ENCODE assay signal across 13 cellular contexts in genomic region chr5:169003721-169004481, GRCh38.
DNase-seq lines count a peak whose midpoint lies in the region; ATAC-seq and TF ChIP-seq lines count a peak whose summit lies in the region.
"Had no signal": no experiment of that assay in that cellular context is flagged by ENCODE, and none has a peak within 500 bp of the region (broad histone marks: within the 10 kb centered on the region; RNA-seq: fewer than 3 reads in every experiment).

No MANE protein-coding gene starts in this region.

- H3K27ac ChIP-seq in breast epithelium (peak overlapping the region; percentile 42 to 83), mammary epithelial cell (ENCODE audit: insufficient read depth, low read depth, low read length) (no peak overlapping the region), aorta (ENCODE audit: low read depth in 1 of 2, low read length in 2 of 2) (no peak overlapping the region), colonic mucosa (no peak overlapping the region)
- H3K27ac ChIP-seq: epithelial cell of prostate had no signal

- dilution Hi-C loops in mammary epithelial cell (cut with HindIII; ENCODE audit: low sequenced_read_pairs), result no loop called here

- H3K27me3 Mint-ChIP-seq in mesothelial cell of epicardium (ENCODE audit: low read depth), result no peaks in the 10 kb centered on the region

- TF ChIP-seq CTCF in breast epithelium (IDR thresholded peaks at IDR 0.05), result peak in 1 of 3 donors; percentile 22
- TF ChIP-seq CTCF in mammary epithelial cell (conservative IDR thresholded peaks at IDR 0.05 in 1 of 2, IDR thresholded peaks at IDR 0.05 in 1 of 2; ENCODE audit: extremely low read depth in 1 of 2, insufficient read depth in 1 of 2, low read depth in 1 of 2, low read length in 2 of 2), result peak in 1 of 2 donors; percentile 20
- TF ChIP-seq CTCF in epithelial cell of esophagus (IDR thresholded peaks at IDR 0.05; ENCODE audit: insufficient read depth, low read depth, low read length, missing control alignments), result peak; percentile 16
- TF ChIP-seq CTCF in mesothelial cell of epicardium (IDR thresholded peaks at IDR 0.05; ENCODE audit: unreplicated experiment), result no peak
- no peak for TF ChIP-seq CTCF in colonic mucosa (IDR thresholded peaks at IDR 0.05)

- H3K9ac ChIP-seq in mammary epithelial cell (ENCODE audit: insufficient read depth, low read length) (no peak overlapping the region), colonic mucosa (ENCODE audit: low read depth in 2 of 2, low read length in 2 of 2) (no peak overlapping the region)

- no peaks in the 10 kb centered on the region for H3K36me3 ChIP-seq in breast epithelium
- no peaks in the 10 kb centered on the region for H3K36me3 ChIP-seq in mammary epithelial cell (ENCODE audit: insufficient read depth, low read length)
- no peaks in the 10 kb centered on the region for H3K36me3 ChIP-seq in aorta (ENCODE audit: control insufficient read depth in 1 of 2, insufficient read depth in 2 of 2, low read length in 1 of 2)
- H3K36me3 ChIP-seq in colonic mucosa, result no peaks in the 10 kb centered on the region

- H3K9me3 ChIP-seq in breast epithelium (no peaks in the 10 kb centered on the region), mammary epithelial cell (replicated peaks; ENCODE audit: insufficient read depth, low read length) (no peaks in the 10 kb centered on the region), aorta (ENCODE audit: control insufficient read depth, low read length) (no peaks in the 10 kb centered on the region), colonic mucosa (no peaks in the 10 kb centered on the region)
- H3K9me3 ChIP-seq: A549 had no signal

- DNase-seq in breast epithelium (ENCODE audit: low spot score in 2 of 2), result no peak
- DNase-seq in mammary epithelial cell, result no peak
- no peak for DNase-seq in epithelial cell of esophagus (ENCODE audit: low read depth)
- no peak for DNase-seq in mesothelial cell of epicardium (ENCODE audit: low spot score in 2 of 2, unreplicated experiment in 2 of 2)
- DNase-seq in aorta, result no peak
- DNase-seq in colonic mucosa, result no peak
- DNase-seq: activated effector memory CD4-positive, alpha-beta T cell treated with anti-CD3 and anti-CD28 coated beads, Interleukin-2, amount 50 U/mL, for 16 hours; NCI-H1048 had no signal

- ATAC-seq in aorta (ENCODE audit: low FRiP score) (peak; percentile 35), HG02610 (IDR thresholded peaks at IDR 0.05; ENCODE audit: unreplicated experiment) (no peak), HG02798 (IDR thresholded peaks at IDR 0.05; ENCODE audit: poor library complexity, unreplicated experiment) (no peak)
- ATAC-seq: Panc1 had no signal

- H3K9me3 Mint-ChIP-seq in mesothelial cell of epicardium, result no peaks in the 10 kb centered on the region

- intact Hi-C loops in breast epithelium (cut with DNase I; ENCODE audit: low total_unique reads) (no loop called here), mammary epithelial cell (cut with micrococcal nuclease) (no loop called here), aorta (cut with DNase I) (loop anchor here (5.0 to 10.0 kb wide), 3 partner anchors 48 to 298 kb away; partner anchors contain the start of gene SLIT3 (in 1 of the 2)), colonic mucosa (cut with DNase I) (no loop called here)

- H3K27ac Mint-ChIP-seq in mesothelial cell of epicardium, result peak overlapping the region; percentile 93

- no peaks in the 10 kb centered on the region for H3K27me3 ChIP-seq in breast epithelium
- H3K27me3 ChIP-seq in mammary epithelial cell (ENCODE audit: insufficient read depth, low read length), result no peaks in the 10 kb centered on the region
- H3K27me3 ChIP-seq in aorta (ENCODE audit: control insufficient read depth in 1 of 2, insufficient read depth in 2 of 2, low read length in 1 of 2), result no peaks in the 10 kb centered on the region
- H3K27me3 ChIP-seq in colonic mucosa, result no peaks in the 10 kb centered on the region

- no peak overlapping the region for H3K4me2 ChIP-seq in mammary epithelial cell (ENCODE audit: insufficient read depth, low read depth, low read length)
- H3K4me2 ChIP-seq: A549 had no signal

- H3K4me3 Mint-ChIP-seq in mesothelial cell of epicardium, result no peak overlapping the region

- H3K36me3 Mint-ChIP-seq in mesothelial cell of epicardium, result no peaks in the 10 kb centered on the region

- H3K4me1 ChIP-seq in breast epithelium, result no peaks in the 10 kb centered on the region
- H3K4me1 ChIP-seq in mammary epithelial cell (ENCODE audit: insufficient read depth, low read length), result peaks cover 23% of the 10 kb centered on the region
- H3K4me1 ChIP-seq in aorta (ENCODE audit: control insufficient read depth in 1 of 2, insufficient read depth in 2 of 2, low read length in 2 of 2), result no peaks in the 10 kb centered on the region
- no peaks in the 10 kb centered on the region for H3K4me1 ChIP-seq in colonic mucosa

- CTCF ChIA-PET in mammary epithelial cell (lab: Charles Lee; ENCODE audit: low non-redundant PET), result no interaction called here

- no peaks in the 10 kb centered on the region for H4K20me1 ChIP-seq in mammary epithelial cell (ENCODE audit: insufficient read depth, low read length)

- no peak overlapping the region for H2AFZ ChIP-seq in mammary epithelial cell (ENCODE audit: low read depth, low read length)

- BruUV-seq in mammary epithelial cell (replicated peaks; lab: Mats Ljungman, UMichigan), result no TSS peak

- 95% methylated on average over 9 of the region's 9 CpGs for WGBS in mammary epithelial cell (ENCODE audit: low coverage, missing lambda C conversion rate)
- WGBS in aorta, 2 donors, result 10 to 18% methylated on average over 9 of the region's 9 CpGs

- no peak for TF ChIP-seq POLR2A in breast epithelium (IDR thresholded peaks at IDR 0.05)

- H3K79me2 ChIP-seq in mammary epithelial cell (ENCODE audit: insufficient read depth, low read length), result no peaks in the 10 kb centered on the region

- in situ Hi-C loops in mammary epithelial cell (cut with MboI; ENCODE audit: low sequenced_read_pairs in 2 of 2), result no loop called here

- peak overlapping the region in 1 of 3 donors; percentile 25 for H3K4me3 ChIP-seq in breast epithelium
- no peak overlapping the region for H3K4me3 ChIP-seq in mammary epithelial cell (replicated peaks in 1 of 3; ENCODE audit: insufficient read depth in 1 of 3, low read depth in 2 of 3, low read length in 3 of 3)
- H3K4me3 ChIP-seq in epithelial cell of esophagus (ENCODE audit: low read length), result no peak overlapping the region
- H3K4me3 ChIP-seq in aorta (ENCODE audit: low read length in 2 of 2), result no peak overlapping the region
- H3K4me3 ChIP-seq in colonic mucosa, result no peak overlapping the region
- H3K4me3 ChIP-seq: A549 had no signal

- H3K4me1 Mint-ChIP-seq in mesothelial cell of epicardium, result peaks cover 63% of the 10 kb centered on the region

Comparison
In these comparisons a context has a peak if more than half of its experiments do, and no peak if none do; other contexts are left out.
1. H3K27ac ChIP-seq: peak in breast epithelium (2 of 2); none in mammary epithelial cell (single experiment), aorta (0 of 2) and colonic mucosa (single experiment).
2. intact Hi-C loops: an anchor here in aorta (5.0 to 10.0 kb wide); none called in breast epithelium, mammary epithelial cell and colonic mucosa.